Comparison of ENCODE assay signal across 30 cellular contexts in the genomic region with DNA sequence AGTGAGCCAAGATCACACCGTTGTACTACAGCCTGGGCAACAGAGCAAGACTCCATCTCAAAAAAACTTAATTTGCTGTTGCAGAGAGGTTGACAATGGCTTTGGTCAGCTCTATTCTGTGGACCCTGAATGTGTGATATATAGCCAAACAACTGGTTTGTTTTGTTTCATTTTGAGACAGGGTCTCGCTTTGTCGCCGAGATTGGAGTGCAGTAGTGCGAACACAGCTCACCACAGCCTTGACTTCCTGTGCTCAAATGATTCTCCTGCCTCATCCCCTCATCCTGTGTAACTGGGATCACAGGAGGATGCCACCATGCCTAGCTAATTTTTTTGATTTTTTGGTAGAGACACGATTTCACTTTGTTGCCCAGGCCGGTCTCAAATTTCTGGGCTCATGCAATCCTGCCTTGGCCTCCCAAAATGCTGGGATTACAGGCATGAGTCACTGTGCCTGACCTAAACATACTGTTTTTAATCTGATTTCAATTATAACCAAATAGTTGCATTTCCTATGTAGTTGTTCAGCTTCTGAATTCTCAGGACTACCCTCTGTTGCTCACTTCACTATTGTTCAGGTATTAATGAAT. TPM values are rescaled to one million over a fixed set of nuclear protein-coding genes. Genes with fewer than 3 reads are reported as not detected.
DNase-seq lines count a peak whose midpoint lies in the region; ATAC-seq and TF ChIP-seq lines count a peak whose summit lies in the region.
"Had no signal": no experiment of that assay in that cellular context is flagged by ENCODE, and none has a peak within 500 bp of the region (broad histone marks: within the 10 kb centered on the region; RNA-seq: fewer than 3 reads in every experiment).

No MANE protein-coding gene starts in this region.

- peaks cover 50% of the 10 kb centered on the region for H3K36me3 Mint-ChIP-seq in CD8-positive, alpha-beta T cell
- peaks cover 36% of the 10 kb centered on the region for H3K36me3 Mint-ChIP-seq in nephron progenitor cell (ENCODE audit: low read depth)

- H3K9me3 Mint-ChIP-seq in CD8-positive, alpha-beta T cell = no peaks in the 10 kb centered on the region
- no peaks in the 10 kb centered on the region for H3K9me3 Mint-ChIP-seq in nephron progenitor cell
- H3K9me3 Mint-ChIP-seq: activated CD4-positive, alpha-beta T cell treated with anti-CD3 and anti-CD28 coated beads, Interleukin-2, amount 10 ng/mL, durations not matched to agents 24 days and 14 days; endodermal cell; naive thymus-derived CD4-positive, alpha-beta T cell had no signal

- no peaks in the 10 kb centered on the region for H3K27me3 ChIP-seq in CD8-positive, alpha-beta T cell (ENCODE audit: insufficient read depth, low read length)
- H3K27me3 ChIP-seq: BLaER1, brain microvascular endothelial cell, heart right ventricle, tibial artery had no signal

- TF ChIP-seq CTCF in CD8-positive, alpha-beta T cell (IDR thresholded peaks at IDR 0.05) = no peak
- no peak for TF ChIP-seq CTCF in nephron progenitor cell (IDR thresholded peaks at IDR 0.05)

- DNase-seq in CD8-positive, alpha-beta T cell = no peak
- DNase-seq in HS-5 (ENCODE audit: low read depth) = peak; percentile 25
- peak; percentile 88 for DNase-seq in fibroblast of gingiva (ENCODE audit: low read depth)
- no peak for DNase-seq in nephron progenitor cell
- no peak for DNase-seq in NCI-H526 (lab: John Stamatoyannopoulos, UW)
- DNase-seq in NCI-H82 treated with DMSO at 0.1 percent for 48 hours (lab: John Stamatoyannopoulos, UW; ENCODE audit: unreplicated experiment) = no peak
- DNase-seq in DMS53 (lab: John Stamatoyannopoulos, UW) = no peak
- DNase-seq: activated CD4-positive, alpha-beta T cell treated with anti-CD3 and anti-CD28 coated beads, Interleukin-2, amount 10 ng/mL, durations not matched to agents 24 days and 14 days; activated gamma-delta T cell treated with Interleukin-2 at 50 U/mL for 16 hours; brain microvascular endothelial cell; Calu3; endodermal cell; esophagus squamous epithelium; heart right ventricle; KBM-7; naive thymus-derived CD4-positive, alpha-beta T cell; NCI-H1694 treated with DMSO at 0.1 percent for 48 hours; NCI-H748 treated with DMSO at 0.1 percent for 48 hours; OCI-M1; SHP77; stimulated activated CD4-positive, alpha-beta T cell treated with anti-CD3 and anti-CD28 coated beads, Interleukin-2, amount 100 ng/mL, for 48 hours; stimulated activated naive CD8-positive, alpha-beta T cell treated with anti-CD3 and anti-CD28 coated beads, Interleukin-15, Interleukin-2, amounts not matched to agents 100 U/mL and 50 U/mL, for 24 hours; T-helper 1 cell; tibial artery had no signal

- H3K27ac Mint-ChIP-seq in CD8-positive, alpha-beta T cell = peak overlapping the region; percentile 27
- peak overlapping the region; percentile 69 for H3K27ac Mint-ChIP-seq in nephron progenitor cell
- H3K27ac Mint-ChIP-seq: activated CD4-positive, alpha-beta T cell treated with anti-CD3 and anti-CD28 coated beads, Interleukin-2, amount 10 ng/mL, durations not matched to agents 24 days and 14 days; endodermal cell had no signal

- H3K36me3 ChIP-seq in CD8-positive, alpha-beta T cell (ENCODE audit: insufficient read depth, low read length) = peaks cover 36% of the 10 kb centered on the region

- POLR2A ChIA-PET in CD8-positive, alpha-beta T cell (lab: Charles Lee) = no interaction called here

- H3K4me1 Mint-ChIP-seq in CD8-positive, alpha-beta T cell (ENCODE audit: low read depth) = no peaks in the 10 kb centered on the region
- H3K4me1 Mint-ChIP-seq in nephron progenitor cell = peaks cover 11% of the 10 kb centered on the region
- H3K4me1 Mint-ChIP-seq: endodermal cell had no signal

- H3K4me1 ChIP-seq in CD8-positive, alpha-beta T cell (ENCODE audit: insufficient read depth, low read length) = no peaks in the 10 kb centered on the region
- H3K4me1 ChIP-seq: BLaER1, esophagus squamous epithelium, tibial artery had no signal

- no peak overlapping the region for H3K27ac ChIP-seq in CD8-positive, alpha-beta T cell (ENCODE audit: low read depth, low read length)
- H3K27ac ChIP-seq: BLaER1, brain microvascular endothelial cell, esophagus squamous epithelium, heart right ventricle, tibial artery had no signal

- ATAC-seq in CD8-positive, alpha-beta T cell = no peak
- ATAC-seq: heart right ventricle; left lobe of liver; naive thymus-derived CD4-positive, alpha-beta T cell; stimulated activated naive CD8-positive, alpha-beta T cell treated with anti-CD3 and anti-CD28 coated beads, Interleukin-15, Interleukin-2, amounts not matched to agents 100 U/mL and 50 U/mL, for 24 hours had no signal

- H3K27me3 Mint-ChIP-seq in CD8-positive, alpha-beta T cell (ENCODE audit: low read depth) = no peaks in the 10 kb centered on the region
- peaks cover 4% of the 10 kb centered on the region for H3K27me3 Mint-ChIP-seq in nephron progenitor cell (ENCODE audit: low read depth, poor library complexity)
- H3K27me3 Mint-ChIP-seq: activated CD4-positive, alpha-beta T cell treated with anti-CD3 and anti-CD28 coated beads, Interleukin-2, amount 10 ng/mL, durations not matched to agents 24 days and 14 days; naive thymus-derived CD4-positive, alpha-beta T cell had no signal

- intact Hi-C loops in CD8-positive, alpha-beta T cell (cut with DNase I, micrococcal nuclease) = no loop called here

- H3K4me3 ChIP-seq in CD8-positive, alpha-beta T cell (ENCODE audit: low read depth, low read length) = no peak overlapping the region
- H3K4me3 ChIP-seq: BLaER1, esophagus squamous epithelium, heart right ventricle, tibial artery had no signal

- H3K9me3 ChIP-seq in CD8-positive, alpha-beta T cell (ENCODE audit: low read length) = no peaks in the 10 kb centered on the region
- H3K9me3 ChIP-seq: BLaER1, esophagus squamous epithelium, heart right ventricle, tibial artery had no signal

- CTCF ChIA-PET in CD8-positive, alpha-beta T cell (lab: Charles Lee) = no interaction called here

- no peak overlapping the region for H3K4me3 Mint-ChIP-seq in CD8-positive, alpha-beta T cell
- no peak overlapping the region for H3K4me3 Mint-ChIP-seq in nephron progenitor cell
- H3K4me3 Mint-ChIP-seq: activated CD4-positive, alpha-beta T cell treated with anti-CD3 and anti-CD28 coated beads, Interleukin-2, amount 10 ng/mL, durations not matched to agents 24 days and 14 days; endodermal cell; naive thymus-derived CD4-positive, alpha-beta T cell had no signal

RNA-seq across cellular contexts. Expression of a gene that starts 9.8 kb away (rescaled TPM):
- total RNA-seq in CD8-positive, alpha-beta T cell = not detected
- total RNA-seq: Daoy; H1; mesenteric fat pad; naive thymus-derived CD4-positive, alpha-beta T cell; osteoblast had no signal

RNA-seq across cellular contexts. Expression of a gene that starts 17.9 kb away (rescaled TPM):
- total RNA-seq in CD8-positive, alpha-beta T cell = 10 to 100 TPM; 24.4 to 24.8 TPM

RNA-seq across cellular contexts. Expression of a gene that starts 18.0 kb away (rescaled TPM):
- 10 to 100 TPM; 13.1 TPM for total RNA-seq in CD8-positive, alpha-beta T cell

RNA-seq across cellular contexts. Expression of a gene that starts 46.7 kb away (rescaled TPM):
- total RNA-seq in CD8-positive, alpha-beta T cell = under 1 TPM; 0.11 to 0.43 TPM

RNA-seq across cellular contexts. Expression of a gene that starts 56.0 kb away (rescaled TPM):
- not detected for total RNA-seq in CD8-positive, alpha-beta T cell
- total RNA-seq: Daoy, osteoblast had no signal

Comparison
In these comparisons a context has a peak if more than half of its experiments do, and no peak if none do; other contexts are left out.
1. DNase-seq: peak in HS-5 (single experiment) and fibroblast of gingiva (single experiment); none in CD8-positive, alpha-beta T cell (0 of 7), nephron progenitor cell (single experiment), NCI-H526 (0 of 2), NCI-H82 treated with DMSO at 0.1 percent for 48 hours (single experiment) and DMS53 (single experiment).